8 cellular contexts compared by ENCODE assay signal in the genomic region with DNA sequence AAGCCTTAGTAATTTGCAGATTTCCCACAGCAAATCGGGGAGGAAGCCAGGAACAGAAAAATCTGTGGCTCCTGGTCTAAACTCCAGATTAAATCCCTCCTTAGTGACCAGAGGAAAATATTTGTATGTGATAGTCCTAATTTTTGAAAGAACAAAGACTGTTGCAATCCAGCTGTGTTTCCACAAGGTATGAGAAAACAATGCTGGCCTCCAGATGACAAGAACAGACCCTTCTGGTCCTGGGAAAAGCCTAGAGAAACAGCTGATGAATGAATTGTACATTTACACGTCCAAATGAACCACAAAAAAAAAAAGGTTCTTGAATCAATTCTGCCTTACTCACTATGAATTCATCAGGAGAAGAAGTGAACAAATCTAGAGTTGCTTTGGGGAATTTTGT.
A peak's percentile ranks its signal among the peaks of the same experiment; 100 is the strongest.
DNase-seq lines count a peak whose midpoint lies in the region; ATAC-seq and TF ChIP-seq lines count a peak whose summit lies in the region.

No MANE protein-coding gene starts in this region.

- no peaks in the 10 kb centered on the region for H3K4me1 ChIP-seq in esophagus (ENCODE audit: control insufficient read depth in 2 of 2, insufficient read depth in 2 of 2, low read length in 1 of 2)
- H3K4me1 ChIP-seq in psoas muscle = peaks cover 18% of the 10 kb centered on the region

- H3K27me3 ChIP-seq in esophagus (ENCODE audit: control insufficient read depth in 1 of 2, insufficient read depth in 2 of 2, low read length in 2 of 2) (no peaks in the 10 kb centered on the region), psoas muscle (ENCODE audit: insufficient read depth in 3 of 3, low read length in 2 of 3) (no peaks in the 10 kb centered on the region)

- ATAC-seq in psoas muscle = no peak
- ATAC-seq in HG03442 (IDR thresholded peaks at IDR 0.05; ENCODE audit: unreplicated experiment) = no peak
- ATAC-seq in GM18505 (IDR thresholded peaks at IDR 0.05; ENCODE audit: unreplicated experiment) = no peak

- H3K4me3 ChIP-seq in esophagus (ENCODE audit: low read depth in 1 of 2, low read length in 2 of 2) (no peak overlapping the region), psoas muscle (no peak overlapping the region)

- peak overlapping the region; percentile 35 to 42 for H3K27ac ChIP-seq in esophagus (ENCODE audit: low read depth in 2 of 2, low read length in 1 of 2)
- peak overlapping the region; percentile 93 for H3K27ac ChIP-seq in psoas muscle

- no peak for TF ChIP-seq CTCF in psoas muscle (IDR thresholded peaks at IDR 0.05)
- no peak for TF ChIP-seq CTCF in glutamatergic neuron (IDR thresholded peaks at IDR 0.05; ENCODE audit: partially characterized antibody, unreplicated experiment)
- TF ChIP-seq CTCF in GM10248 (IDR thresholded peaks at IDR 0.05; ENCODE audit: control extremely low read depth, extremely low read depth, low read depth, missing control alignments) = no peak

- intact Hi-C loops in psoas muscle (cut with DNase I) = no loop called here

- 40 to 45% methylated on average over 2 of the region's 2 CpGs for WGBS in esophagus, 2 donors
- WGBS in psoas muscle, 3 donors = 23 to 53% (median 24%) methylated on average over 2 of the region's 2 CpGs

- CTCF ChIA-PET in GM10248 (lab: Yijun Ruan, JAX) = interaction anchor here (1.0 to 1.3 kb wide), 7 partner anchors 11 to 234 kb away, joined by 3 to 5 read pairs (median 4); no protein-coding TSS in a partner anchor

- peaks cover 3% of the 10 kb centered on the region for H3K27me3 Mint-ChIP-seq in glutamatergic neuron (ENCODE audit: unreplicated experiment)

- DNase-seq in EH (ENCODE audit: low read depth) (peak; percentile 50), RPMI7951 (ENCODE audit: low read depth) (peak; percentile 74), psoas muscle (no peak), glutamatergic neuron (no peak), GM10248 (ENCODE audit: extremely low spot score) (no peak)

- TF ChIP-seq POLR2A in GM18505 (IDR thresholded peaks at IDR 0.05; ENCODE audit: borderline replicate concordance, extremely low read depth, insufficient read depth, insufficient read length) = no peak

- no peaks in the 10 kb centered on the region for H3K36me3 ChIP-seq in esophagus (ENCODE audit: control insufficient read depth in 2 of 2, insufficient read depth in 2 of 2, low read length in 1 of 2)
- no peaks in the 10 kb centered on the region for H3K36me3 ChIP-seq in psoas muscle (ENCODE audit: insufficient read depth in 1 of 2, low read depth in 1 of 2)

- H3K9me3 ChIP-seq in esophagus (ENCODE audit: control insufficient read depth in 2 of 2, insufficient read depth in 1 of 2, low read depth in 1 of 2, low read length in 1 of 2) (no peaks in the 10 kb centered on the region), psoas muscle (no peaks in the 10 kb centered on the region)

- H3K4me3 Mint-ChIP-seq in glutamatergic neuron (ENCODE audit: unreplicated experiment) = no peak overlapping the region

- POLR2A ChIA-PET in GM10248 (lab: Yijun Ruan, JAX) = interaction anchor here (0.7 to 1.4 kb wide), 2 partner anchors 30 to 56 kb away, joined by 3 to 4 read pairs; no protein-coding TSS in a partner anchor

- H3K4me1 Mint-ChIP-seq in glutamatergic neuron (ENCODE audit: low read depth, unreplicated experiment) = no peaks in the 10 kb centered on the region

- H3K9me3 Mint-ChIP-seq in glutamatergic neuron (ENCODE audit: unreplicated experiment) = no peaks in the 10 kb centered on the region

- H3K27ac Mint-ChIP-seq in glutamatergic neuron (ENCODE audit: unreplicated experiment) = no peak overlapping the region

- no peaks in the 10 kb centered on the region for H3K36me3 Mint-ChIP-seq in glutamatergic neuron (ENCODE audit: unreplicated experiment)

Comparison
In these comparisons a context has a peak if more than half of its experiments do, and no peak if none do; other contexts are left out.
1. DNase-seq: peak in EH (single experiment) and RPMI7951 (single experiment); none in psoas muscle (0 of 2), glutamatergic neuron (single experiment) and GM10248 (single experiment).